In genomic region chr17:74892974-74893911, GRCh38 we compare ENCODE assay signal across 1 cellular context.
TF ChIP-seq lines count a peak whose summit lies in the region.

TSS of gene FADS6 (minus strand) at chr17:74893633. CDS start at chr17:74893595, 38 bp downstream.

TF ChIP-seq in HepG2, 621 proteins besides CTCF, POLR2A, EP300 and RAD21 (continued from another document and continues in another):
- no peak for TF ChIP-seq ARID3A (IDR thresholded peaks at IDR 0.05; ENCODE audit: low read depth, low read length)
- TF ChIP-seq ZNF468 (CRISPR knock-in tag; IDR thresholded peaks at IDR 0.05) = no peak
- TF ChIP-seq ATF6 (CRISPR knock-in tag; conservative IDR thresholded peaks at IDR 0.05) = no peak
- TF ChIP-seq ZNF713 (CRISPR knock-in tag; IDR thresholded peaks at IDR 0.05) = no peak
- no peak for TF ChIP-seq SNAPC4 (CRISPR knock-in tag; IDR thresholded peaks at IDR 0.05)
- TF ChIP-seq ZBTB1 (CRISPR knock-in tag; IDR thresholded peaks at IDR 0.05; ENCODE audit: borderline replicate concordance) = no peak
- no peak for TF ChIP-seq BCLAF1 (IDR thresholded peaks at IDR 0.05)
- TF ChIP-seq MED13 (CRISPR knock-in tag; IDR thresholded peaks at IDR 0.05) = no peak
- no peak for TF ChIP-seq ZNF678 (CRISPR knock-in tag; IDR thresholded peaks at IDR 0.05)
- TF ChIP-seq NFKB2 (CRISPR knock-in tag; IDR thresholded peaks at IDR 0.05; ENCODE audit: borderline replicate concordance) = peak; percentile 56; the same call in 1 of the 2 replicates
- no peak for TF ChIP-seq SAFB2 (CRISPR knock-in tag; IDR thresholded peaks at IDR 0.05; ENCODE audit: borderline replicate concordance, low read depth)
- TF ChIP-seq EZH2 (conservative IDR thresholded peaks at IDR 0.05; ENCODE audit: low read depth, low read length) = no peak
- no peak for TF ChIP-seq PRDM4 (CRISPR knock-in tag; IDR thresholded peaks at IDR 0.05; ENCODE audit: borderline replicate concordance)
- TF ChIP-seq ZNF333 (CRISPR knock-in tag; IDR thresholded peaks at IDR 0.05; ENCODE audit: borderline replicate concordance) = no peak
- no peak for TF ChIP-seq SKI (IDR thresholded peaks at IDR 0.05; ENCODE audit: partially characterized antibody)
- no peak for TF ChIP-seq ZNF562 (CRISPR knock-in tag; IDR thresholded peaks at IDR 0.05; ENCODE audit: borderline replicate concordance)
- TF ChIP-seq TEAD2 (CRISPR knock-in tag; IDR thresholded peaks at IDR 0.05) = no peak
- TF ChIP-seq ZNF274 (CRISPR knock-in tag; IDR thresholded peaks at IDR 0.05) = 0 out of 2 replicates have a peak, but pooled peaks have one; percentile 41
- TF ChIP-seq ZHX2 (IDR thresholded peaks at IDR 0.05; ENCODE audit: low read depth) = no peak
- TF ChIP-seq ZHX2 (CRISPR knock-in tag; IDR thresholded peaks at IDR 0.05; ENCODE audit: borderline replicate concordance) = no peak
- TF ChIP-seq ZNF749 (CRISPR knock-in tag; IDR thresholded peaks at IDR 0.05; ENCODE audit: borderline replicate concordance) = no peak
- TF ChIP-seq ZFX (CRISPR knock-in tag; IDR thresholded peaks at IDR 0.05; ENCODE audit: low read depth) = no peak
- TF ChIP-seq KLF11 (CRISPR knock-in tag; IDR thresholded peaks at IDR 0.05) = no peak
- no peak for TF ChIP-seq ZNF20 (CRISPR knock-in tag; IDR thresholded peaks at IDR 0.05)
- TF ChIP-seq ZFP37 (CRISPR knock-in tag; IDR thresholded peaks at IDR 0.05; ENCODE audit: borderline replicate concordance) = no peak
- no peak for TF ChIP-seq ARNT2 (CRISPR knock-in tag; IDR thresholded peaks at IDR 0.05; ENCODE audit: low read depth)
- no peak for TF ChIP-seq STAT5B (CRISPR knock-in tag; IDR thresholded peaks at IDR 0.05)
- TF ChIP-seq ZNF512B (CRISPR knock-in tag; IDR thresholded peaks at IDR 0.05; ENCODE audit: borderline replicate concordance) = no peak
- TF ChIP-seq KDM6A (CRISPR knock-in tag; IDR thresholded peaks at IDR 0.05; ENCODE audit: low read depth) = no peak
- 0 out of 2 replicates have a peak, but pooled peaks have one; percentile 44 for TF ChIP-seq SP5 (CRISPR knock-in tag; IDR thresholded peaks at IDR 0.05; ENCODE audit: borderline replicate concordance, low read depth)
- no peak for TF ChIP-seq EHMT2 (IDR thresholded peaks at IDR 0.05; ENCODE audit: borderline replicate concordance, low read depth, low read length)
- no peak for TF ChIP-seq SYNCRIP (IDR thresholded peaks at IDR 0.05; ENCODE audit: insufficient read depth, low read depth, low read length)
- TF ChIP-seq ARID2 (CRISPR knock-in tag; IDR thresholded peaks at IDR 0.05; ENCODE audit: borderline replicate concordance) = no peak
- no peak for TF ChIP-seq FOXJ3 (CRISPR knock-in tag; IDR thresholded peaks at IDR 0.05; ENCODE audit: borderline replicate concordance)
